35 cellular contexts compared by ENCODE assay signal in the genomic region with DNA sequence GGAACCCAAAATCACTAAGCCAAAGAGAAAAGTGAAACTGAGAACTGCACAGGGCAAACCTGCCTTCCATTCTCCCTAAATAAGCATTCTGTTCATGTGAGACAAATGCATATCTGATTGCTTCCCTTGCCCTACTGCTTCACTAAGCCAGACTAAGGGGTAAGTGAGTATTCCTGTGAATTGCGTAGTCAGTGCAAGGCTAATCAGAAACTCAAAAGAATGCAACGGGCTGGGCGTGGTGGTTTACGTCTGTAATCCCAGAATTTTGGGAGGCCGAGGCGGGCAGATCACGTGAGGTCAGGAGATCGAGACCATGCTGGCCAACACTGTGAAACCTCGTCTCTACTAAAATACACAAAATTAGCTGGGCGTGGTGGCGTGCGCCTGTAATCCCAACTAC.
"Had no signal": no experiment of that assay in that cellular context is flagged by ENCODE, and none has a peak within 500 bp of the region (broad histone marks: within the 10 kb centered on the region; RNA-seq: fewer than 3 reads in every experiment).

No MANE protein-coding gene starts in this region.

- H3K36me3 Mint-ChIP-seq: activated CD4-positive, alpha-beta memory T cell treated with anti-CD3 and anti-CD28 coated beads for 36 hours; activated CD8-positive, alpha-beta memory T cell treated with anti-CD3 and anti-CD28 coated beads, Interleukin-2, amount 10 ng/mL, durations not matched to agents 7 days and 5 days; activated naive CD4-positive, alpha-beta T cell treated with anti-CD3 and anti-CD28 coated beads, Interleukin-2, amount 10 ng/mL, durations not matched to agents 7 days and 5 days; activated naive CD4-positive, alpha-beta T cell treated with anti-CD3 and anti-CD28 coated beads, Interleukin-2, amount 50 U/mL, for 24 hours; activated naive CD8-positive, alpha-beta T cell treated with anti-CD3 and anti-CD28 coated beads for 36 hours had no signal

- H3K9me3 Mint-ChIP-seq: activated B cell treated with CpG ODN at 0.5 μM for 24 hours; activated CD4-positive, alpha-beta memory T cell treated with anti-CD3 and anti-CD28 coated beads for 36 hours; activated CD4-positive, alpha-beta T cell treated with anti-CD3 and anti-CD28 coated beads, Interleukin-2, amount 10 ng/mL, durations not matched to agents 24 days and 14 days; activated naive CD4-positive, alpha-beta T cell treated with anti-CD3 and anti-CD28 coated beads, Interleukin-2, amount 10 ng/mL, durations not matched to agents 7 days and 5 days; activated naive CD4-positive, alpha-beta T cell treated with anti-CD3 and anti-CD28 coated beads, Interleukin-2, amount 50 U/mL, for 24 hours; activated naive CD8-positive, alpha-beta T cell treated with anti-CD3 and anti-CD28 coated beads for 36 hours; activated T-cell treated with anti-CD3 and anti-CD28 coated beads, Interleukin-2, amount 50 U/mL, for 24 hours; activated T-helper 2 cell treated with anti-CD3 and anti-CD28 coated beads, Interferon-gamma antibody, Interleukin-2, Interleukin-4, amounts not matched to agents 10 μg/mL and 5 μg/mL and 100 μg/mL, durations not matched to agents 14 hours and 24 hours and 36 hours; T-helper 1 cell treated with Interleukin-12 subunit alpha and Interleukin-12 subunit beta and Interleukin-4 antibody, amounts not matched to agents 30 μg/mL and 1 μg/mL, for 36 hours; T-helper 2 cell treated with Interferon-gamma antibody and Interleukin-4, amounts not matched to agents 5 μg/mL and 100 μg/mL, for 36 hours had no signal

- H3K9me3 ChIP-seq: adrenal gland, body of pancreas, breast epithelium had no signal

- DNase-seq: activated B cell treated with CpG ODN at 0.5 μM for 24 hours; activated CD4-positive, alpha-beta memory T cell treated with anti-CD3 and anti-CD28 coated beads for 36 hours; activated CD4-positive, alpha-beta T cell treated with anti-CD3 and anti-CD28 coated beads for 4 hours; activated CD4-positive, alpha-beta T cell treated with anti-CD3 and anti-CD28 coated beads, Interleukin-2, amount 10 ng/mL, durations not matched to agents 24 days and 14 days; activated CD4-positive, alpha-beta T cell treated with anti-CD3 and anti-CD28 coated beads, Interleukin-2, amount 50 U/mL, for 1 hour; activated CD4-positive, alpha-beta T cell treated with anti-CD3 and anti-CD28 coated beads, Interleukin-2, amount 50 U/mL, for 4 hours; activated CD4-positive, CD25-positive, alpha-beta regulatory T cell treated with anti-CD3 and anti-CD28 coated beads, Interleukin-2, amount 50 U/mL, for 72 hours; activated CD8-positive, alpha-beta memory T cell treated with anti-CD3 and anti-CD28 coated beads for 24 hours; activated CD8-positive, alpha-beta memory T cell treated with anti-CD3 and anti-CD28 coated beads, Interleukin-2, amount 10 ng/mL, durations not matched to agents 7 days and 5 days; activated CD8-positive, alpha-beta memory T cell treated with anti-CD3 and anti-CD28 coated beads, Interleukin-2, amount 50 U/mL, for 48 hours; activated CD8-positive, alpha-beta T cell treated with anti-CD3 and anti-CD28 coated beads, Interleukin-2, amount 10 ng/mL, durations not matched to agents 7 days and 5 days; activated effector memory CD4-positive, alpha-beta T cell treated with Interleukin-2 at 50 U/mL for 16 hours; activated gamma-delta T cell; activated naive CD4-positive, alpha-beta T cell treated with anti-CD3 and anti-CD28 coated beads, Interleukin-2, amount 10 ng/mL, durations not matched to agents 7 days and 5 days; activated naive CD4-positive, alpha-beta T cell treated with Interleukin-2 at 50 U/mL for 16 hours; activated naive CD8-positive, alpha-beta T cell treated with anti-CD3 and anti-CD28 coated beads for 36 hours; activated T-cell treated with anti-CD3 and anti-CD28 coated beads, Interleukin-2, amount 50 U/mL, for 24 hours; activated T-cell treated with anti-CD3 and anti-CD28 coated beads, Interleukin-2, amount 50 U/mL, for 48 hours; adrenal gland; amniotic stem cell; aorta; body of pancreas; brain microvascular endothelial cell; central memory CD4-positive, alpha-beta T cell; T-helper 1 cell; T-helper 2 cell; T-helper 9 cell had no signal

- H3K4me3 ChIP-seq: adrenal gland, body of pancreas, breast epithelium had no signal

- H3K36me3 ChIP-seq: adrenal gland, brain microvascular endothelial cell, breast epithelium had no signal

- H3K27ac Mint-ChIP-seq: activated B cell treated with CpG ODN at 0.5 μM for 24 hours; activated CD4-positive, alpha-beta memory T cell treated with anti-CD3 and anti-CD28 coated beads for 36 hours; activated CD4-positive, alpha-beta T cell treated with anti-CD3 and anti-CD28 coated beads, Interleukin-2, amount 10 ng/mL, durations not matched to agents 24 days and 14 days; activated CD8-positive, alpha-beta memory T cell treated with anti-CD3 and anti-CD28 coated beads, Interleukin-2, amount 10 ng/mL, durations not matched to agents 7 days and 5 days; activated CD8-positive, alpha-beta T cell treated with anti-CD3 and anti-CD28 coated beads, Interleukin-2, amount 10 ng/mL, durations not matched to agents 7 days and 5 days; activated naive CD4-positive, alpha-beta T cell treated with anti-CD3 and anti-CD28 coated beads, Interleukin-2, amount 10 ng/mL, durations not matched to agents 7 days and 5 days; activated naive CD8-positive, alpha-beta T cell treated with anti-CD3 and anti-CD28 coated beads for 36 hours; activated T-cell treated with anti-CD3 and anti-CD28 coated beads, Interleukin-2, amount 50 U/mL, for 24 hours; activated T-helper 2 cell treated with anti-CD3 and anti-CD28 coated beads, Interferon-gamma antibody, Interleukin-2, Interleukin-4, amounts not matched to agents 10 μg/mL and 5 μg/mL and 100 μg/mL, durations not matched to agents 14 hours and 24 hours and 36 hours; T-helper 1 cell treated with Interleukin-12 subunit alpha and Interleukin-12 subunit beta and Interleukin-4 antibody, amounts not matched to agents 30 μg/mL and 1 μg/mL, for 36 hours; T-helper 2 cell treated with Interferon-gamma antibody and Interleukin-4, amounts not matched to agents 5 μg/mL and 100 μg/mL, for 36 hours had no signal

- FAIRE-seq: astrocyte, TTC549 had no signal

- H3K27ac ChIP-seq: adrenal gland, body of pancreas, brain microvascular endothelial cell, breast epithelium, VCaP had no signal

- ATAC-seq: activated CD8-positive, alpha-beta memory T cell treated with anti-CD3 and anti-CD28 coated beads, Interleukin-2, amount 10 ng/mL, durations not matched to agents 7 days and 5 days; activated CD8-positive, alpha-beta T cell treated with anti-CD3 and anti-CD28 coated beads, Interleukin-2, amount 10 ng/mL, durations not matched to agents 7 days and 5 days; body of pancreas had no signal

- H3K4me1 ChIP-seq: adrenal gland, body of pancreas, breast epithelium had no signal

- H3K27me3 ChIP-seq: adrenal gland, body of pancreas, brain microvascular endothelial cell, breast epithelium had no signal
